8 cellular contexts compared by ENCODE assay signal in genomic region chr20:3209946-3210317, GRCh38. TPM values are rescaled to one million over a fixed set of nuclear protein-coding genes. Genes with fewer than 3 reads are reported as not detected.
A peak's percentile ranks its signal among the peaks of the same experiment; 100 is the strongest.
DNase-seq lines count a peak whose midpoint lies in the region; ATAC-seq, FAIRE-seq and TF ChIP-seq lines count a peak whose summit lies in the region.

No MANE protein-coding gene starts in this region.

- peaks cover 17% of the 10 kb centered on the region for H3K4me1 Mint-ChIP-seq in HFFc6 (ENCODE audit: low read depth)
- peaks cover 8% of the 10 kb centered on the region for H3K4me1 Mint-ChIP-seq in activated T-helper 1 cell treated with anti-CD3 and anti-CD28 coated beads, Interleukin-12 subunit alpha, Interleukin-12 subunit beta, Interleukin-2, Interleukin-4 antibody, amounts not matched to agents 30 ng/mL and 10 ng/mL and 1 ng/mL, durations not matched to agents 14 hours and 24 hours and 36 hours (ENCODE audit: low read depth)

- no peak for TF ChIP-seq RAD21 in A549 (conservative IDR thresholded peaks at IDR 0.05 in 1 of 2, IDR thresholded peaks at IDR 0.05 in 1 of 2)

- peak overlapping the region; percentile 95 for H3K4me2 ChIP-seq in A549

- H3K9me3 Mint-ChIP-seq in HFFc6 = no peaks in the 10 kb centered on the region
- no peaks in the 10 kb centered on the region for H3K9me3 Mint-ChIP-seq in activated T-helper 1 cell treated with anti-CD3 and anti-CD28 coated beads, Interleukin-12 subunit alpha, Interleukin-12 subunit beta, Interleukin-2, Interleukin-4 antibody, amounts not matched to agents 30 ng/mL and 10 ng/mL and 1 ng/mL, durations not matched to agents 14 hours and 24 hours and 36 hours

- intact Hi-C loops in activated T-helper 1 cell treated with anti-CD3 and anti-CD28 coated beads, Interleukin-12 subunit alpha, Interleukin-12 subunit beta, Interleukin-2, Interleukin-4 antibody, amounts not matched to agents 30 ng/mL and 10 ng/mL and 1 ng/mL, durations not matched to agents 14 hours and 24 hours and 36 hours (cut with micrococcal nuclease) = loop anchor here (1.0 to 10.0 kb wide), 4 partner anchors 37 to 335 kb away; partner anchors contain the start of genes ATRN, FASTKD5, LZTS3 and PTPRA
- intact Hi-C loops in left ventricle myocardium superior (cut with micrococcal nuclease) (no loop called here), gastrocnemius medialis (cut with DNase I; ENCODE audit: low total_unique reads) (loop anchor here (10.0 kb wide), 1 partner anchor 165 kb away; the partner anchor contains the start of genes GNRH2 and MRPS26)

- H3K9me3 ChIP-seq in A549 (no peaks in the 10 kb centered on the region), gastrocnemius medialis (no peaks in the 10 kb centered on the region)

- TF ChIP-seq CTCF in A549 (IDR thresholded peaks at IDR 0.05) = no peak
- TF ChIP-seq CTCF in HFFc6 (IDR thresholded peaks at IDR 0.05) = no peak
- TF ChIP-seq CTCF in gastrocnemius medialis (IDR thresholded peaks at IDR 0.05 in 4 of 5, conservative IDR thresholded peaks at IDR 0.05 in 1 of 5) = no peak

- peaks cover 17% of the 10 kb centered on the region for H3K4me1 ChIP-seq in A549
- H3K4me1 ChIP-seq in gastrocnemius medialis = peaks cover 7 to 15% of the 10 kb centered on the region in 2 donors

- POLR2A ChIA-PET in A549 (lab: Yijun Ruan, JAX) = interaction anchor here (0.7 to 1.4 kb wide), 2 partner anchors 10 to 27 kb away, joined by 3 read pairs; no protein-coding TSS in a partner anchor

- peaks cover 0 to 15% of the 10 kb centered on the region in 2 donors for H3K36me3 ChIP-seq in gastrocnemius medialis

- peak overlapping the region; percentile 90 to 93 for H3K27ac ChIP-seq in A549
- peak overlapping the region; percentile 79 to 85 (median 81) for H3K27ac ChIP-seq in gastrocnemius medialis

- in situ Hi-C loops in gastrocnemius medialis (cut with MboI; ENCODE audit: low sequenced_read_pairs in 4 of 4) = loop anchor here in 1 of 4 donors (10.0 kb wide), 1 partner anchor 105 kb away; no protein-coding TSS in a partner anchor

- DNase-seq in A549 (ENCODE audit: low read depth in 1 of 2, low spot score in 1 of 2) (no peak), HFFc6 (peak; percentile 17), left ventricle myocardium superior (no peak), gastrocnemius medialis (no peak), SK-N-DZ (ENCODE audit: low spot score) (no peak), LoVo (ENCODE audit: low spot score) (no peak)
- no peak for DNase-seq in activated T-helper 1 cell treated with anti-CD3 and anti-CD28 coated beads, Interleukin-12 subunit alpha, Interleukin-12 subunit beta, Interleukin-2, Interleukin-4 antibody, amounts not matched to agents 30 ng/mL and 10 ng/mL and 1 ng/mL, durations not matched to agents 14 hours and 24 hours and 36 hours (ENCODE audit: low spot score)
- no peak for DNase-seq in NK-92 treated with Interleukin-12 subunit alpha and Interleukin-12 subunit beta, amount 100 ng/mL, for 24 hours (lab: John Stamatoyannopoulos, UW)

- TF ChIP-seq EP300 in A549 (IDR thresholded peaks at IDR 0.05) = no peak

- H3K36me3 Mint-ChIP-seq in HFFc6 (ENCODE audit: low read depth) = no peaks in the 10 kb centered on the region; the same call in none of the 2 replicates
- H3K36me3 Mint-ChIP-seq in activated T-helper 1 cell treated with anti-CD3 and anti-CD28 coated beads, Interleukin-12 subunit alpha, Interleukin-12 subunit beta, Interleukin-2, Interleukin-4 antibody, amounts not matched to agents 30 ng/mL and 10 ng/mL and 1 ng/mL, durations not matched to agents 14 hours and 24 hours and 36 hours (ENCODE audit: low read depth) = peaks cover 19% of the 10 kb centered on the region

- FAIRE-seq in A549 (lab: Jason Lieb, UNC) = peak; percentile 78

- CTCF ChIA-PET in A549 (lab: Yijun Ruan, JAX) = interaction anchor here (0.6 to 8.6 kb wide), 5 partner anchors 11 to 107 kb away, joined by 3 to 79 read pairs (median 4); no protein-coding TSS in a partner anchor

- H3K4me3 Mint-ChIP-seq in HFFc6 = peak overlapping the region; percentile 92
- peak overlapping the region; percentile 97 for H3K4me3 Mint-ChIP-seq in activated T-helper 1 cell treated with anti-CD3 and anti-CD28 coated beads, Interleukin-12 subunit alpha, Interleukin-12 subunit beta, Interleukin-2, Interleukin-4 antibody, amounts not matched to agents 30 ng/mL and 10 ng/mL and 1 ng/mL, durations not matched to agents 14 hours and 24 hours and 36 hours

- peak; percentile 45 to 47; a peak in 4 of 6 replicates for ATAC-seq in A549
- peak; percentile 37 for ATAC-seq in left ventricle myocardium superior
- ATAC-seq in gastrocnemius medialis = peak; percentile 15 to 32

- peak overlapping the region; percentile 84 for H3K4me3 ChIP-seq in A549
- H3K4me3 ChIP-seq in gastrocnemius medialis = peak overlapping the region; percentile 76 to 97 (median 90)

- H3K27me3 Mint-ChIP-seq in HFFc6 (ENCODE audit: insufficient read depth) = no peaks in the 10 kb centered on the region; the same call in 1 of the 2 replicates
- H3K27me3 Mint-ChIP-seq in activated T-helper 1 cell treated with anti-CD3 and anti-CD28 coated beads, Interleukin-12 subunit alpha, Interleukin-12 subunit beta, Interleukin-2, Interleukin-4 antibody, amounts not matched to agents 30 ng/mL and 10 ng/mL and 1 ng/mL, durations not matched to agents 14 hours and 24 hours and 36 hours (ENCODE audit: insufficient read depth) = no peaks in the 10 kb centered on the region

- H3K27ac Mint-ChIP-seq in HFFc6 = peak overlapping the region; percentile 88
- H3K27ac Mint-ChIP-seq in activated T-helper 1 cell treated with anti-CD3 and anti-CD28 coated beads, Interleukin-12 subunit alpha, Interleukin-12 subunit beta, Interleukin-2, Interleukin-4 antibody, amounts not matched to agents 30 ng/mL and 10 ng/mL and 1 ng/mL, durations not matched to agents 14 hours and 24 hours and 36 hours = peak overlapping the region; percentile 93

- no peak for TF ChIP-seq POLR2A in A549 (IDR thresholded peaks at IDR 0.05; ENCODE audit: low read length)
- TF ChIP-seq POLR2A in gastrocnemius medialis (IDR thresholded peaks at IDR 0.05) = no peak

- WGBS in A549 (ENCODE audit: missing lambda C conversion rate) = 2% methylated on average over 10 of the region's 10 CpGs

- H3K27me3 ChIP-seq in gastrocnemius medialis = no peaks in the 10 kb centered on the region

RNA-seq across cellular contexts. Expression of gene ITPA, which starts 0.6 kb away (rescaled TPM):
- polyA plus RNA-seq in A549 (2011; rRNA removed) (54.0 and 55.9 TPM in 2 replicates), A549 (2017; fragmentation: RNase III; extraction: RNeasy Plus Mini Kit Qiagen cat#74134 plus additional on column Dnase treatment) (102 to 106 TPM (median 103 TPM) in 3 replicates)
- 89.4 and 109 TPM in 2 replicates for polyA plus RNA-seq in A549 (2012; cell fraction: cytosol; rRNA removed)
- polyA plus RNA-seq in A549 (2012; cell fraction: nucleus; rRNA removed) = 138 and 142 TPM in 2 replicates
- polyA minus RNA-seq in A549 (2011; rRNA and poly(A)+ RNA removed) = 17.0 and 24.3 TPM in 2 replicates
- 10 to 100 TPM; 62.3 to 76.7 (median 70.2) TPM for total RNA-seq in HFFc6 (2021; fragmentation: NEBNext Ultra II Directional; extraction: Animal tissue kit (Norgen Biotek cat#: 25700))
- 93.3 and 96.0 TPM in 2 replicates for total RNA-seq in activated T-helper 1 cell treated with anti-CD3 and anti-CD28 coated beads, Interleukin-12 subunit alpha, Interleukin-12 subunit beta, Interleukin-2, Interleukin-4 antibody, amounts not matched to agents 30 ng/mL and 10 ng/mL and 1 ng/mL, durations not matched to agents 14 hours and 24 hours and 36 hours
- total RNA-seq in left ventricle myocardium superior (17.2 TPM), gastrocnemius medialis (10 to 100 TPM; 27.2 to 59.5 (median 34.0) TPM)
- polyA plus RNA-seq in SK-N-DZ (2014; cell fraction: cytosol; rRNA removed) = 87.5 and 88.9 TPM in 2 replicates
- polyA plus RNA-seq in SK-N-DZ (2014; cell fraction: nucleus; rRNA removed) = 119 and 121 TPM in 2 replicates

RNA-seq across cellular contexts. Expression of gene DDRGK1, which starts 5.5 kb away (rescaled TPM):
- 54.2 and 87.4 TPM in 2 replicates for polyA plus RNA-seq in A549 (2011; rRNA removed)
- polyA plus RNA-seq in A549 (2012; cell fraction: cytosol; rRNA removed) = 69.7 and 89.1 TPM in 2 replicates
- polyA plus RNA-seq in A549 (2012; cell fraction: nucleus; rRNA removed) = 63.4 and 63.6 TPM in 2 replicates
- 104 to 123 TPM (median 120 TPM) in 3 replicates for polyA plus RNA-seq in A549 (2017; fragmentation: RNase III; extraction: RNeasy Plus Mini Kit Qiagen cat#74134 plus additional on column Dnase treatment)
- 26.4 and 30.7 TPM in 2 replicates for polyA minus RNA-seq in A549 (2011; rRNA and poly(A)+ RNA removed)
- 10 to 100 TPM; 30.3 to 68.3 (median 31.5) TPM for total RNA-seq in HFFc6 (2021; fragmentation: NEBNext Ultra II Directional; extraction: Animal tissue kit (Norgen Biotek cat#: 25700))
- 67.5 and 72.3 TPM in 2 replicates for total RNA-seq in activated T-helper 1 cell treated with anti-CD3 and anti-CD28 coated beads, Interleukin-12 subunit alpha, Interleukin-12 subunit beta, Interleukin-2, Interleukin-4 antibody, amounts not matched to agents 30 ng/mL and 10 ng/mL and 1 ng/mL, durations not matched to agents 14 hours and 24 hours and 36 hours
- total RNA-seq in left ventricle myocardium superior = 37.2 TPM
- total RNA-seq in gastrocnemius medialis = 10 to 100 TPM; 55.2 to 75.7 (median 64.7) TPM
- polyA plus RNA-seq in SK-N-DZ (2014; cell fraction: cytosol; rRNA removed) = 47.6 and 91.3 TPM in 2 replicates
- polyA plus RNA-seq in SK-N-DZ (2014; cell fraction: nucleus; rRNA removed) = 59.5 and 66.3 TPM in 2 replicates

RNA-seq across cellular contexts. Expression of gene SLC4A11, which starts 29.1 kb away (rescaled TPM):
- polyA plus RNA-seq in A549 (2011; rRNA removed) = 2.0 and 3.6 TPM in 2 replicates
- 2.9 and 3.7 TPM in 2 replicates for polyA plus RNA-seq in A549 (2012; cell fraction: cytosol; rRNA removed)
- polyA plus RNA-seq in A549 (2012; cell fraction: nucleus; rRNA removed) = 24.4 and 29.9 TPM in 2 replicates
- polyA plus RNA-seq in A549 (2017; fragmentation: RNase III; extraction: RNeasy Plus Mini Kit Qiagen cat#74134 plus additional on column Dnase treatment) = 6.5 to 14.0 TPM (median 10.7 TPM) in 3 replicates
- polyA minus RNA-seq in A549 (2011; rRNA and poly(A)+ RNA removed) = 2.7 and 3.6 TPM in 2 replicates
- 1 to 10 TPM; 2.4 to 3.6 (median 3.1) TPM for total RNA-seq in HFFc6 (2021; fragmentation: NEBNext Ultra II Directional; extraction: Animal tissue kit (Norgen Biotek cat#: 25700))
- 3.2 and 3.3 TPM in 2 replicates for total RNA-seq in activated T-helper 1 cell treated with anti-CD3 and anti-CD28 coated beads, Interleukin-12 subunit alpha, Interleukin-12 subunit beta, Interleukin-2, Interleukin-4 antibody, amounts not matched to agents 30 ng/mL and 10 ng/mL and 1 ng/mL, durations not matched to agents 14 hours and 24 hours and 36 hours
- 0.82 TPM for total RNA-seq in left ventricle myocardium superior
- total RNA-seq in gastrocnemius medialis = 1 to 10 TPM; 2.0 to 3.3 (median 2.3) TPM
- polyA plus RNA-seq in SK-N-DZ (2014; cell fraction: cytosol; rRNA removed) = 0.08 TPM in 1 of 2 replicates, not detected in the other
- 1.2 and 1.5 TPM in 2 replicates for polyA plus RNA-seq in SK-N-DZ (2014; cell fraction: nucleus; rRNA removed)

RNA-seq across cellular contexts. Expression of gene LZTS3, which starts 36.6 kb away (rescaled TPM):
- polyA plus RNA-seq in A549 (2011; rRNA removed) = 3.8 and 5.3 TPM in 2 replicates
- 4.1 and 5.5 TPM in 2 replicates for polyA plus RNA-seq in A549 (2012; cell fraction: cytosol; rRNA removed)
- 11.4 and 13.2 TPM in 2 replicates for polyA plus RNA-seq in A549 (2012; cell fraction: nucleus; rRNA removed)
- polyA plus RNA-seq in A549 (2017; fragmentation: RNase III; extraction: RNeasy Plus Mini Kit Qiagen cat#74134 plus additional on column Dnase treatment) = 2.8 to 4.2 TPM (median 3.8 TPM) in 3 replicates
- 5.5 and 5.6 TPM in 2 replicates for polyA minus RNA-seq in A549 (2011; rRNA and poly(A)+ RNA removed)
- 1 to 10 TPM; 2.7 to 6.1 (median 3.0) TPM for total RNA-seq in HFFc6 (2021; fragmentation: NEBNext Ultra II Directional; extraction: Animal tissue kit (Norgen Biotek cat#: 25700))
- 0.54 and 0.78 TPM in 2 replicates for total RNA-seq in activated T-helper 1 cell treated with anti-CD3 and anti-CD28 coated beads, Interleukin-12 subunit alpha, Interleukin-12 subunit beta, Interleukin-2, Interleukin-4 antibody, amounts not matched to agents 30 ng/mL and 10 ng/mL and 1 ng/mL, durations not matched to agents 14 hours and 24 hours and 36 hours
- total RNA-seq in left ventricle myocardium superior = 17.6 TPM
- 10 to 100 TPM; 15.3 to 33.4 (median 18.9) TPM for total RNA-seq in gastrocnemius medialis
- polyA plus RNA-seq in SK-N-DZ (2014; cell fraction: cytosol; rRNA removed) = 5.2 and 10.5 TPM in 2 replicates
- polyA plus RNA-seq in SK-N-DZ (2014; cell fraction: nucleus; rRNA removed) = 14.7 and 18.2 TPM in 2 replicates

RNA-seq across cellular contexts. Expression of gene FASTKD5, which starts 50.3 kb away (rescaled TPM):
- polyA plus RNA-seq in A549 (2011; rRNA removed) = 39.5 and 43.4 TPM in 2 replicates
- polyA plus RNA-seq in A549 (2012; cell fraction: cytosol; rRNA removed) = 17.3 and 21.1 TPM in 2 replicates
- 15.5 and 24.5 TPM in 2 replicates for polyA plus RNA-seq in A549 (2012; cell fraction: nucleus; rRNA removed)
- polyA plus RNA-seq in A549 (2017; fragmentation: RNase III; extraction: RNeasy Plus Mini Kit Qiagen cat#74134 plus additional on column Dnase treatment) = 33.0 to 36.4 TPM (median 33.9 TPM) in 3 replicates
- polyA minus RNA-seq in A549 (2011; rRNA and poly(A)+ RNA removed) = 30.7 and 32.9 TPM in 2 replicates
- total RNA-seq in HFFc6 (2021; fragmentation: NEBNext Ultra II Directional; extraction: Animal tissue kit (Norgen Biotek cat#: 25700)) = 10 to 100 TPM; 11.9 to 15.0 (median 13.8) TPM
- 25.4 TPM in 2 replicates for total RNA-seq in activated T-helper 1 cell treated with anti-CD3 and anti-CD28 coated beads, Interleukin-12 subunit alpha, Interleukin-12 subunit beta, Interleukin-2, Interleukin-4 antibody, amounts not matched to agents 30 ng/mL and 10 ng/mL and 1 ng/mL, durations not matched to agents 14 hours and 24 hours and 36 hours
- 29.1 TPM for total RNA-seq in left ventricle myocardium superior
- 10 to 100 TPM; 38.8 to 58.7 (median 49.3) TPM for total RNA-seq in gastrocnemius medialis
- 29.1 and 34.6 TPM in 2 replicates for polyA plus RNA-seq in SK-N-DZ (2014; cell fraction: cytosol; rRNA removed)
- 17.1 and 19.9 TPM in 2 replicates for polyA plus RNA-seq in SK-N-DZ (2014; cell fraction: nucleus; rRNA removed)
